In genomic region chrX:49273181-49273727, GRCh38 we compare ENCODE assay signal across 12 cellular contexts. TPM values are rescaled to one million over a fixed set of nuclear protein-coding genes. Genes with fewer than 3 reads are reported as not detected.
A peak's percentile ranks its signal among the peaks of the same experiment; 100 is the strongest.
DNase-seq lines count a peak whose midpoint lies in the region; ATAC-seq and TF ChIP-seq lines count a peak whose summit lies in the region.
"Had no signal": no experiment of that assay in that cellular context is flagged by ENCODE, and none has a peak within 500 bp of the region (broad histone marks: within the 10 kb centered on the region; RNA-seq: fewer than 3 reads in every experiment).

No MANE protein-coding gene starts in this region.

- no peaks in the 10 kb centered on the region for H3K27me3 Mint-ChIP-seq in activated CD4-positive, alpha-beta memory T cell treated with anti-CD3 and anti-CD28 coated beads, Interleukin-2, amount 10 ng/mL, durations not matched to agents 7 days and 5 days

- POLR2A ChIA-PET in activated CD4-positive, alpha-beta memory T cell treated with anti-CD3 and anti-CD28 coated beads, Interleukin-2, amount 10 ng/mL, durations not matched to agents 7 days and 5 days (lab: Charles Lee): interaction anchor here (0.7 to 2.5 kb wide), 12 partner anchors 9 to 560 kb away, joined by 3 to 25 read pairs (median 6); partner anchors contain the start of genes CCDC22, FOXP3 and PLP2

- peak; percentile 53 for DNase-seq in NB4 (ENCODE audit: low read depth)
- peak; percentile 52 for DNase-seq in activated CD4-positive, alpha-beta memory T cell treated with anti-CD3 and anti-CD28 coated beads, Interleukin-2, amount 10 ng/mL, durations not matched to agents 7 days and 5 days
- peak; percentile 23 for DNase-seq in effector CD4-positive, alpha-beta T cell
- peak; percentile 44 to 51 for DNase-seq in stimulated activated CD4-positive, alpha-beta T cell treated with anti-CD3 and anti-CD28 coated beads, Interleukin-2, amount 100 ng/mL, for 24 hours
- DNase-seq in Ammon's horn (ENCODE audit: low spot score): no peak
- DNase-seq: MM.1S, right lobe of liver, upper lobe of right lung had no signal

- CTCF ChIA-PET in activated CD4-positive, alpha-beta memory T cell treated with anti-CD3 and anti-CD28 coated beads, Interleukin-2, amount 10 ng/mL, durations not matched to agents 7 days and 5 days (lab: Charles Lee): interaction anchor here (1.2 to 2.9 kb wide), 2 partner anchors 80 to 83 kb away, joined by 4 to 12 read pairs; no protein-coding TSS in a partner anchor

- TF ChIP-seq POLR2A in NB4 (IDR thresholded peaks at IDR 0.05; ENCODE audit: extremely low read depth, insufficient read length): no peak

- no peaks in the 10 kb centered on the region for H3K9me3 Mint-ChIP-seq in activated CD4-positive, alpha-beta memory T cell treated with anti-CD3 and anti-CD28 coated beads, Interleukin-2, amount 10 ng/mL, durations not matched to agents 7 days and 5 days

- H3K27ac Mint-ChIP-seq in activated CD4-positive, alpha-beta memory T cell treated with anti-CD3 and anti-CD28 coated beads, Interleukin-2, amount 10 ng/mL, durations not matched to agents 7 days and 5 days: peak overlapping the region; percentile 95

- H3K4me3 ChIP-seq in NB4 (ENCODE audit: low read depth, low read length): no peak overlapping the region
- H3K4me3 ChIP-seq: right lobe of liver, upper lobe of right lung had no signal

- peaks cover 80% of the 10 kb centered on the region for H3K4me1 Mint-ChIP-seq in activated CD4-positive, alpha-beta memory T cell treated with anti-CD3 and anti-CD28 coated beads, Interleukin-2, amount 10 ng/mL, durations not matched to agents 7 days and 5 days

- ATAC-seq in HG03097 (IDR thresholded peaks at IDR 0.05; ENCODE audit: low FRiP score, unreplicated experiment): no peak
- ATAC-seq in GM18511 (IDR thresholded peaks at IDR 0.05; ENCODE audit: unreplicated experiment): no peak
- ATAC-seq in GM18858 (IDR thresholded peaks at IDR 0.05; ENCODE audit: unreplicated experiment): no peak
- ATAC-seq: right lobe of liver, upper lobe of right lung had no signal

- H3K4me3 Mint-ChIP-seq in activated CD4-positive, alpha-beta memory T cell treated with anti-CD3 and anti-CD28 coated beads, Interleukin-2, amount 10 ng/mL, durations not matched to agents 7 days and 5 days: peak overlapping the region; percentile 81

- H3K36me3 Mint-ChIP-seq in activated CD4-positive, alpha-beta memory T cell treated with anti-CD3 and anti-CD28 coated beads, Interleukin-2, amount 10 ng/mL, durations not matched to agents 7 days and 5 days (ENCODE audit: low read depth): peaks cover 33% of the 10 kb centered on the region

- TF ChIP-seq CTCF in NB4 (IDR thresholded peaks at IDR 0.05; ENCODE audit: low read depth, low read length): no peak

RNA-seq across cellular contexts. Expression of gene PPP1R3F, which starts 3.7 kb away (rescaled TPM):
- 1 to 10 TPM; 9.3 to 9.9 TPM for total RNA-seq in activated CD4-positive, alpha-beta memory T cell treated with anti-CD3 and anti-CD28 coated beads, Interleukin-2, amount 10 ng/mL, durations not matched to agents 7 days and 5 days

RNA-seq across cellular contexts. Expression of gene FOXP3, which starts 8.7 kb away (rescaled TPM):
- 10 to 100 TPM; 18.4 to 19.1 TPM for total RNA-seq in activated CD4-positive, alpha-beta memory T cell treated with anti-CD3 and anti-CD28 coated beads, Interleukin-2, amount 10 ng/mL, durations not matched to agents 7 days and 5 days

RNA-seq across cellular contexts. Expression of gene GAGE10, which starts 30.2 kb away (rescaled TPM):
- not detected for total RNA-seq in activated CD4-positive, alpha-beta memory T cell treated with anti-CD3 and anti-CD28 coated beads, Interleukin-2, amount 10 ng/mL, durations not matched to agents 7 days and 5 days
- total RNA-seq: cardiac septum, right lobe of liver, upper lobe of right lung had no signal

RNA-seq across cellular contexts. Expression of gene CCDC22, which starts 38.0 kb away (rescaled TPM):
- total RNA-seq in activated CD4-positive, alpha-beta memory T cell treated with anti-CD3 and anti-CD28 coated beads, Interleukin-2, amount 10 ng/mL, durations not matched to agents 7 days and 5 days: 10 to 100 TPM; 23.4 to 24.6 TPM

RNA-seq across cellular contexts. Expression of gene CACNA1F, which starts 40.1 kb away (rescaled TPM):
- total RNA-seq in activated CD4-positive, alpha-beta memory T cell treated with anti-CD3 and anti-CD28 coated beads, Interleukin-2, amount 10 ng/mL, durations not matched to agents 7 days and 5 days: under 1 TPM; 0.50 to 0.93 TPM
